ENCODE assay signal across 1 cellular context in the genomic region with DNA sequence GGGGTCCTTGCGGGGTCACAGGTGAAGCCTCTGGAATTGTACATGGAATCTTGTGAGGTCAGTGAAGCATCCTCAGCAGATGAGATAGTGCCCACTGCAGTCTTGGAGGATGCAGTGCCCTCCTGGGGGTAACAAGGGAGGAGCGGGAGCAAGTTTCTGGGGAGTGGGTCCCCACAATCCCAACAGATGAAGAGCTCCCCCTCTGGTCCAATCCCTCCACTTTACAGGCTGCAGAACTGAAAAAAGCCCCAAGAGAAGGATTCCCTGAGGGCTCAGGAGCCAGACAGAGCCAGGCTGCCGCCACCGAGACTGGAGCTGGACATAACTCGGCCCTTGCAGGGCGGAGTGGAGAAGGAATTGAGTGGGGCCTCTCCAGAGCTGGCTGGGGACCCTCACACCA.
TF ChIP-seq lines count a peak whose summit lies in the region.

No MANE protein-coding gene starts in this region.

TF ChIP-seq in GM23338, 12 proteins besides CTCF, POLR2A, EP300 and RAD21 (continued from another document):
- no peak for TF ChIP-seq POLR2AphosphoS5 (IDR thresholded peaks at IDR 0.05; ENCODE audit: low read depth)
- TF ChIP-seq EZH2phosphoT487 (IDR thresholded peaks at IDR 0.05; ENCODE audit: unreplicated experiment), result no peak
